ENCODE assay signal across 9 cellular contexts in the genomic region with DNA sequence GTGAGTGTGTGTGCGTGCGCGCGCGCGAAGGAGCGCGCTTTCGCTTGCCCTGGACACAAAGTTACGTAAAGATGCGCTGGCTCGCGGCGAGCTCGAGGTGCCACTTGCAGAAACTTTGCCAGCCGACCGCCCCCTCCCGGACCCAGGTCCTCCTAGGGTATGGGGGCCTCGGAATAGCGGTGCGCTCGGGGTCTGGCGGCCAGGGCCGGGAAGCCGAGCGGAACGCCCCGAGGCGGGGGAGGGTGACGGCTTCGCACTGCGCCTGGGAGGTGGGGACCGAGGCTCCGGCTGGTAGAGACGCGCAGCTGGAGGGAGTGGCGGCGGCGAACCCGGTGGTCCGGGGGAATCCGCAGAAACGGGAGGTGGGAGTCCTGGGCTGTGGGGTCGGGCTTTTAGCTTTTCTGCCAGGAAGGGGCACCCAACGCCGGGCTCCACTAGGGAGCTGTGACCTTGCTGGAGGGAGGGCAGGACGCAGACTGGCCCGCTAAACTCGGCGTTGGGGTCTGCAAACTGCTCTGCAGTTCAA. TPM values are rescaled to one million over a fixed set of nuclear protein-coding genes. Genes with fewer than 3 reads are reported as not detected.
DNase-seq lines count a peak whose midpoint lies in the region; ATAC-seq and TF ChIP-seq lines count a peak whose summit lies in the region.
"Had no signal": no experiment of that assay in that cellular context is flagged by ENCODE, and none has a peak within 500 bp of the region (broad histone marks: within the 10 kb centered on the region; RNA-seq: fewer than 3 reads in every experiment).

No MANE protein-coding gene starts in this region.

- DNase-seq in AG08396 (ENCODE audit: low spot score) (peak; percentile 21), H9 (peak; percentile 67), caudate nucleus (lab: John Stamatoyannopoulos, UW) (peak in 8 of 61 donors; percentile 11 to 53 (median 33)), adrenal gland (no peak)
- no peak for DNase-seq in stimulated activated CD4-positive, alpha-beta T cell treated with anti-CD3 and anti-CD28 coated beads, Interleukin-4, amount 100 ng/mL, for 1 hour
- no peak for DNase-seq in stimulated activated CD4-positive, alpha-beta T cell treated with anti-CD3 and anti-CD28 coated beads, Interleukin-1b, Interleukin-23, amount 100 ng/mL, for 48 hours
- DNase-seq: foreskin melanocyte had no signal

- no peak overlapping the region for H2BK120ac ChIP-seq in H9 (ENCODE audit: low read depth, low read length, poor library complexity, severe bottlenecking)

- peaks cover 2% of the 10 kb centered on the region for H3K4me1 ChIP-seq in H9 (ENCODE audit: insufficient read depth, low read length)
- peaks cover 17% of the 10 kb centered on the region for H3K4me1 ChIP-seq in mesodermal cell (ENCODE audit: control insufficient read depth, insufficient read depth, low read length, poor library complexity, severe bottlenecking)
- H3K4me1 ChIP-seq in adrenal gland (replicated peaks in 1 of 2), result peaks cover 29 to 36% of the 10 kb centered on the region in 2 donors

- no peak overlapping the region for H2BK15ac ChIP-seq in H9 (ENCODE audit: low read depth, low read length)

- no peak overlapping the region for H3K4ac ChIP-seq in H9 (ENCODE audit: low read depth, low read length)

- peaks cover 0 to 3% (median 0%) of the 10 kb centered on the region in 3 experiments; a peak in 3 of 7 replicates for H3K36me3 Mint-ChIP-seq in H9 (ENCODE audit: insufficient read depth in 1 of 3, low read depth in 3 of 3)

- H2BK5ac ChIP-seq in H9 (ENCODE audit: insufficient read length, low read length), result no peak overlapping the region

- no peak overlapping the region for H3K23ac ChIP-seq in H9 (ENCODE audit: insufficient read length, low read depth, low read length)

- no peak overlapping the region for H3K14ac ChIP-seq in H9 (ENCODE audit: insufficient read depth, low read length)

- H3K79me2 ChIP-seq in H9 (ENCODE audit: insufficient read depth, low read length), result no peaks in the 10 kb centered on the region

- H3K9ac ChIP-seq in H9 (ENCODE audit: extremely low read depth, insufficient read length, low read length), result no peak overlapping the region

- H4K8ac ChIP-seq in H9 (replicated peaks; ENCODE audit: insufficient read length, low read depth, low read length), result no peak overlapping the region

- no peak for TF ChIP-seq POLR2A in adrenal gland (IDR thresholded peaks at IDR 0.05)

- H2AFZ ChIP-seq in H9 (ENCODE audit: low read length), result no peak overlapping the region

- no peaks in the 10 kb centered on the region for H4K20me1 ChIP-seq in H9 (ENCODE audit: control insufficient read depth, insufficient read depth, insufficient read length)

- H3K4me3 Mint-ChIP-seq in H9, result peak overlapping the region; percentile 51 to 88

- no peaks in the 10 kb centered on the region for H3K36me3 ChIP-seq in mesodermal cell (ENCODE audit: control insufficient read depth, insufficient read depth, low read length)
- H3K36me3 ChIP-seq in adrenal gland (replicated peaks in 1 of 2), result no peaks in the 10 kb centered on the region

- H3K27me3 ChIP-seq in H9 (ENCODE audit: insufficient read depth, low read length) (peaks cover 74% of the 10 kb centered on the region), adrenal gland (peaks cover 95% of the 10 kb centered on the region)

- TF ChIP-seq CTCF in H9 (conservative IDR thresholded peaks at IDR 0.05) (no peak), adrenal gland (IDR thresholded peaks at IDR 0.05) (no peak)

- H3K4me2 ChIP-seq in H9 (ENCODE audit: insufficient read depth, insufficient read length, low read length), result peak overlapping the region; percentile 71

- no peak overlapping the region for H3K56ac ChIP-seq in H9 (ENCODE audit: insufficient read length, low read depth, low read length)

- peak overlapping the region; percentile 32 for H3K4me3 ChIP-seq in mesodermal cell (ENCODE audit: extremely low read depth, insufficient read depth, low read length, poor library complexity, severe bottlenecking)
- peak overlapping the region in 1 of 4 donors; percentile 35 for H3K4me3 ChIP-seq in adrenal gland

- no peak overlapping the region for H3T11ph ChIP-seq in H9 (ENCODE audit: low read length)

- H4K91ac ChIP-seq in H9 (ENCODE audit: insufficient read length, low read depth, low read length), result no peak overlapping the region

- H3K9me3 Mint-ChIP-seq in H9, result peaks cover 4 to 22% of the 10 kb centered on the region in 2 experiments; a peak in 4 of 5 replicates

- H3K27ac Mint-ChIP-seq in H9, result no peak overlapping the region

- H3K4me1 Mint-ChIP-seq in H9, result peaks cover 39 to 56% of the 10 kb centered on the region in 2 experiments

- no peak overlapping the region for H2BK20ac ChIP-seq in H9 (ENCODE audit: low read depth, low read length, poor library complexity, severe bottlenecking)

- H3K27ac ChIP-seq in H9 (ENCODE audit: insufficient read length, low read depth, low read length), result no peak overlapping the region
- H3K27ac ChIP-seq in caudate nucleus (ENCODE audit: low read depth, low read length), result peak overlapping the region; percentile 83
- no peak overlapping the region for H3K27ac ChIP-seq in mesodermal cell (ENCODE audit: low read depth, low read length, severe bottlenecking)
- H3K27ac ChIP-seq in adrenal gland, result no peak overlapping the region

- no peak overlapping the region for H3K18ac ChIP-seq in H9 (ENCODE audit: insufficient read length, low read depth, low read length)

- no peak for ATAC-seq in GM21528 (IDR thresholded peaks at IDR 0.05; ENCODE audit: low FRiP score, unreplicated experiment)

- H3K79me1 ChIP-seq in H9 (ENCODE audit: insufficient read depth, low read depth, low read length, poor library complexity, severe bottlenecking), result no peaks in the 10 kb centered on the region

- no peaks in the 10 kb centered on the region for H3K9me3 ChIP-seq in H9 (ENCODE audit: control insufficient read depth, low read depth, low read length)
- no peaks in the 10 kb centered on the region for H3K9me3 ChIP-seq in mesodermal cell (ENCODE audit: control insufficient read depth, low read length)
- no peaks in the 10 kb centered on the region for H3K9me3 ChIP-seq in adrenal gland (replicated peaks in 1 of 3)

- no peak overlapping the region for H2AK5ac ChIP-seq in H9 (ENCODE audit: insufficient read length, low read length)

- peaks cover 17% of the 10 kb centered on the region for H3K23me2 ChIP-seq in H9 (ENCODE audit: insufficient read length, low read depth, low read length, poor library complexity, severe bottlenecking)

- H2BK12ac ChIP-seq in H9 (ENCODE audit: insufficient read length, low read depth, low read length), result no peak overlapping the region

- peaks cover 95% of the 10 kb centered on the region for H3K27me3 Mint-ChIP-seq in H9 (ENCODE audit: low read depth)

- no peak overlapping the region for H4K5ac ChIP-seq in H9 (ENCODE audit: insufficient read length, low read depth, low read length)

- intact Hi-C loops in adrenal gland (cut with DNase I), result no loop called here

- no CpG with 5 or more reads among the region's 50 CpGs for WGBS in H9 (ENCODE audit: extremely low coverage, insufficient read length, low lambda C conversion rate)
- 1 to 2% methylated on average over 27 to 45 of the region's 50 CpGs for WGBS in mesodermal cell (ENCODE audit: insufficient coverage in 2 of 2), 2 experiments
- 0 to 1% (median 1%) methylated on average over 37 to 50 of the region's 50 CpGs for WGBS in adrenal gland, 4 donors

RNA-seq across cellular contexts. Expression of gene RFX4, which starts 0.8 kb away (rescaled TPM):
- 0.13 and 0.57 TPM in 2 replicates for total RNA-seq in H9 (2021)
- polyA plus RNA-seq in mesodermal cell (2013, experiment 1 of 2), result 7.1 TPM
- 3.9 TPM for polyA plus RNA-seq in mesodermal cell (2013, experiment 2 of 2)
- total RNA-seq in adrenal gland, result not detected
- polyA plus RNA-seq in adrenal gland, result under 1 TPM in 1 of 3 donors, not detected in 2; 0.08 TPM

Comparison
In these comparisons a context has a peak if more than half of its experiments do, and no peak if none do; other contexts are left out.
1. DNase-seq: peak in AG08396 (single experiment) and H9 (single experiment); none in stimulated activated CD4-positive, alpha-beta T cell treated with anti-CD3 and anti-CD28 coated beads, Interleukin-4, amount 100 ng/mL, for 1 hour (single experiment), adrenal gland (0 of 7) and stimulated activated CD4-positive, alpha-beta T cell treated with anti-CD3 and anti-CD28 coated beads, Interleukin-1b, Interleukin-23, amount 100 ng/mL, for 48 hours (single experiment).